28 cellular contexts compared by ENCODE assay signal in genomic region chr5:165526357-165526756, GRCh38.
"Had no signal": no experiment of that assay in that cellular context is flagged by ENCODE, and none has a peak within 500 bp of the region (broad histone marks: within the 10 kb centered on the region; RNA-seq: fewer than 3 reads in every experiment).

No MANE protein-coding gene starts in this region.

- H3K36me3 ChIP-seq: colonic mucosa, esophagus muscularis mucosa, esophagus squamous epithelium, gastrocnemius medialis, gastroesophageal sphincter, heart left ventricle, heart right ventricle had no signal

- H3K27me3 Mint-ChIP-seq: dendritic cell treated with granulocyte-macrophage colony-stimulating factor and Interleukin-4, amounts not matched to agents 40 ng/mL and 50 ng/mL, for 4 days; effector memory CD8-positive, alpha-beta T cell had no signal

- FAIRE-seq: colon, endometrium, endothelial cell of umbilical vein, frontal cortex had no signal

- H3K4me1 ChIP-seq: colonic mucosa, esophagus squamous epithelium, foreskin keratinocyte, gastrocnemius medialis, heart left ventricle, heart right ventricle had no signal

- H3K27me3 ChIP-seq: colonic mucosa, dorsolateral prefrontal cortex, esophagus muscularis mucosa, esophagus squamous epithelium, foreskin keratinocyte, gastrocnemius medialis, gastroesophageal sphincter, heart left ventricle, heart right ventricle had no signal

- H3K27ac ChIP-seq: colonic mucosa, coronary artery, dorsolateral prefrontal cortex, epithelial cell of prostate, esophagus muscularis mucosa, esophagus squamous epithelium, foreskin keratinocyte, gastrocnemius medialis, gastroesophageal sphincter, heart left ventricle, heart right ventricle had no signal

- H3K4me1 Mint-ChIP-seq: endodermal cell had no signal

- DNase-seq: colonic mucosa; cortex of kidney; dermis blood vessel endothelial cell; dorsolateral prefrontal cortex; effector CD4-positive, alpha-beta T cell; effector CD8-positive, alpha-beta T cell; effector memory CD4-positive, alpha-beta T cell; effector memory CD8-positive, alpha-beta T cell; endodermal cell; erythroblast; esophagus squamous epithelium; foreskin keratinocyte; foreskin melanocyte; gastrocnemius medialis; glutamatergic neuron; head of caudate nucleus; heart left ventricle; heart right ventricle had no signal

- H3K4me3 Mint-ChIP-seq: dendritic cell treated with granulocyte-macrophage colony-stimulating factor and Interleukin-4, amounts not matched to agents 40 ng/mL and 50 ng/mL, for 4 days; effector memory CD8-positive, alpha-beta T cell; endodermal cell had no signal

- H3K4me3 ChIP-seq: colonic mucosa, coronary artery, dorsolateral prefrontal cortex, esophagus muscularis mucosa, esophagus squamous epithelium, gastrocnemius medialis, gastroesophageal sphincter, heart left ventricle, heart right ventricle had no signal

- H3K9me3 ChIP-seq: colonic mucosa, gastrocnemius medialis had no signal

- ATAC-seq: effector memory CD8-positive, alpha-beta T cell; esophagus mucosa; foreskin keratinocyte; gastrocnemius medialis; gastroesophageal sphincter; heart left ventricle; heart right ventricle had no signal

- H3K27ac Mint-ChIP-seq: dendritic cell treated with granulocyte-macrophage colony-stimulating factor and Interleukin-4, amounts not matched to agents 40 ng/mL and 50 ng/mL, for 4 days; effector memory CD8-positive, alpha-beta T cell; endodermal cell had no signal
